ENCODE assay signal across 8 cellular contexts in the genomic region with DNA sequence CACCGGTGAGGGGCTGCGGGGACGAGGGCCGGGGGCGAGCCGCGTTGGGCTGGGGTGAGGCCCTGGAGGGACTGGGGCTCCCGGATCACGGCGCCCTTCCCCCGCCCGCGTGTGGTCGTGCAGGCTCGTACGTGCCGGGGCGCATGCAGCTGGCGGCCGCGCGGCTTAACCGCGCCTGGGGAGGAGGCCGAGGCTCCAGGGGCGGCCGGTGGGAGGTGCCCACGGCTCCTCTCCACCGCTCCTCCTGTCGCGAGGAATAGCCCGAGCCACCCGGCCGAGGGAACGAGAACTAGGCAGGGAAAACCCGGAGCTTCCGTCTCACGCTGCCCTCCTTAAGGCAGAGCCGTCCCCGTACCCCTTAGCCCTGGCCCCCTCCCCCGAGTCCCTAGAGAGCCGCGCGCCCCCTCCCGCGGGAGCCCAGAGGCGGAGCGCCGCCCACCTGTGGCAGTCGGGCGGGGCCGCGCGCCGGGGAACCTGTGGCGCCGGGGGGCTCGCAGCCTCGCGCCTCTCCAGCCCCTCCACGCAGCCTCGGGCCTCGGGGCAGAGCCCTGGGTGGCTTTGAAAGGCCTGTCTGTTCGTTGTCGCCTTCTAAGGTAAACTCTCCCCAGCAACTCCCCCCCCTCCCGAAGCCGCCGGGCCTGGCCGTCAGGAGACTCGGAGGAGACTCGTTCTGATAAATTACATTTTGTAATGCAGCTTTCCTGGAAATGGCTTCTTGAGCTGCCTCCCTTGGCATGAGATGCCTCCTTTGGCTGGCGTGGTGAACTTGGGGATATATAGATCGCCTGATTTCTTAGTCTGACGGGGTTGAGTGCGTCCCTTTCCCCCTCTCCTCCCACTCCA. TPM values are rescaled to one million over a fixed set of nuclear protein-coding genes. Genes with fewer than 3 reads are reported as not detected.
DNase-seq lines count a peak whose midpoint lies in the region; ATAC-seq and TF ChIP-seq lines count a peak whose summit lies in the region.

No MANE protein-coding gene starts in this region.

- peaks cover 15% of the 10 kb centered on the region for H3K4me1 Mint-ChIP-seq in CD4-positive, alpha-beta T cell (ENCODE audit: low read depth)
- peaks cover 20% of the 10 kb centered on the region for H3K4me1 Mint-ChIP-seq in activated naive CD8-positive, alpha-beta T cell treated with anti-CD3 and anti-CD28 coated beads, Interleukin-2, amount 50 U/mL, for 24 hours

- H3K36me3 Mint-ChIP-seq in CD4-positive, alpha-beta T cell (ENCODE audit: low read depth) = no peaks in the 10 kb centered on the region
- H3K36me3 Mint-ChIP-seq in activated naive CD8-positive, alpha-beta T cell treated with anti-CD3 and anti-CD28 coated beads, Interleukin-2, amount 50 U/mL, for 24 hours (ENCODE audit: low read depth) = peaks cover 15% of the 10 kb centered on the region

- H3F3A ChIP-seq in PC-3 (ENCODE audit: low read length, unreplicated experiment) = no peaks in the 10 kb centered on the region

- POLR2A ChIA-PET in CD4-positive, alpha-beta T cell (lab: Charles Lee) = no interaction called here
- POLR2A ChIA-PET in PC-3 (lab: Charles Lee; ENCODE audit: unreplicated experiment) = interaction anchor here (0.6 to 0.7 kb wide), 2 partner anchors 34 to 1150 kb away, joined by 3 read pairs; no protein-coding TSS in a partner anchor

- no peaks in the 10 kb centered on the region for H3K9me3 ChIP-seq in CD4-positive, alpha-beta T cell (ENCODE audit: control insufficient read depth, low read length)
- H3K9me3 ChIP-seq in PC-3 (ENCODE audit: low read length) (no peaks in the 10 kb centered on the region), right atrium auricular region (no peaks in the 10 kb centered on the region)

- H3K36me3 ChIP-seq in PC-3 (ENCODE audit: low read depth, low read length) (no peaks in the 10 kb centered on the region), right atrium auricular region (no peaks in the 10 kb centered on the region)

- H2AFZ ChIP-seq in PC-3 (ENCODE audit: low read length) = peak overlapping the region; percentile 91

- no peak overlapping the region for H3K27ac ChIP-seq in CD4-positive, alpha-beta T cell (ENCODE audit: low read depth, low read length)
- H3K27ac ChIP-seq in PC-3 (ENCODE audit: low read length) = no peak overlapping the region
- H3K27ac ChIP-seq in right atrium auricular region = peak overlapping the region; percentile 91 to 95

- H3K4me3 ChIP-seq in PC-3 (ENCODE audit: low read length) (peak overlapping the region; percentile 72), right atrium auricular region (peak overlapping the region; percentile 67 to 88)

- ATAC-seq in CD4-positive, alpha-beta T cell (ENCODE audit: poor library complexity) = peak; percentile 55
- ATAC-seq in GM19023 (IDR thresholded peaks at IDR 0.05; ENCODE audit: unreplicated experiment) (peak; percentile 60), HG03159 (IDR thresholded peaks at IDR 0.05; ENCODE audit: unreplicated experiment) (peak; percentile 48), PC-3 (peak; percentile 58)
- peak; percentile 70 for ATAC-seq in activated naive CD8-positive, alpha-beta T cell treated with anti-CD3 and anti-CD28 coated beads, Interleukin-2, amount 50 U/mL, for 24 hours

- intact Hi-C loops in CD4-positive, alpha-beta T cell (cut with DNase I, micrococcal nuclease) = no loop called here
- intact Hi-C loops in PC-3 (cut with micrococcal nuclease) = loop anchor here (2.0 to 10.0 kb wide), 4 partner anchors 28 to 264 kb away; no protein-coding TSS in a partner anchor

- no peaks in the 10 kb centered on the region for H3K9me2 ChIP-seq in PC-3 (replicated peaks; ENCODE audit: low read length)

- TSS peak; percentile 49 for BruUV-seq in PC-3 (replicated peaks; lab: Mats Ljungman, UMichigan)

- peak in 2 of 10 experiments; percentile 1 to 3 for DNase-seq in CD4-positive, alpha-beta T cell
- DNase-seq in PC-3 (peak; percentile 61), right atrium auricular region (ENCODE audit: low spot score) (peak; percentile 68), retina (peak; percentile 79), GM19240 (ENCODE audit: insufficient read length, low spot score) (no peak)
- peak; percentile 87 for DNase-seq in activated naive CD8-positive, alpha-beta T cell treated with anti-CD3 and anti-CD28 coated beads, Interleukin-2, amount 50 U/mL, for 24 hours

- peak overlapping the region; percentile 89 for H3K4me3 Mint-ChIP-seq in CD4-positive, alpha-beta T cell
- peak overlapping the region; percentile 75 for H3K4me3 Mint-ChIP-seq in activated naive CD8-positive, alpha-beta T cell treated with anti-CD3 and anti-CD28 coated beads, Interleukin-2, amount 50 U/mL, for 24 hours

- H3K27me3 Mint-ChIP-seq in CD4-positive, alpha-beta T cell = peaks cover 69% of the 10 kb centered on the region
- H3K27me3 Mint-ChIP-seq in activated naive CD8-positive, alpha-beta T cell treated with anti-CD3 and anti-CD28 coated beads, Interleukin-2, amount 50 U/mL, for 24 hours = peaks cover 50% of the 10 kb centered on the region

- 0 out of 2 replicates have a peak, but pooled peaks cover 7% of the 10 kb centered on the region for H4K20me1 ChIP-seq in PC-3 (ENCODE audit: low read length)

- H3K79me2 ChIP-seq in PC-3 (ENCODE audit: low read length) = peaks cover 63% of the 10 kb centered on the region

- TF ChIP-seq CTCF in CD4-positive, alpha-beta T cell (IDR thresholded peaks at IDR 0.05) = no peak
- TF ChIP-seq CTCF in PC-3 (conservative IDR thresholded peaks at IDR 0.05; ENCODE audit: low read depth, low read length) = no peak
- TF ChIP-seq CTCF in right atrium auricular region (IDR thresholded peaks at IDR 0.05) = peak in 1 of 2 donors; percentile 10

- no peaks in the 10 kb centered on the region for H3K9me3 Mint-ChIP-seq in CD4-positive, alpha-beta T cell
- H3K9me3 Mint-ChIP-seq in activated naive CD8-positive, alpha-beta T cell treated with anti-CD3 and anti-CD28 coated beads, Interleukin-2, amount 50 U/mL, for 24 hours = no peaks in the 10 kb centered on the region

- peaks cover 40% of the 10 kb centered on the region for H3K27me3 ChIP-seq in CD4-positive, alpha-beta T cell (ENCODE audit: control insufficient read depth, insufficient read depth, low read length)
- no peaks in the 10 kb centered on the region for H3K27me3 ChIP-seq in PC-3 (ENCODE audit: low read length)
- no peaks in the 10 kb centered on the region for H3K27me3 ChIP-seq in right atrium auricular region

- peaks cover 15% of the 10 kb centered on the region; the same call in 1 of the 2 replicates for H3K4me1 ChIP-seq in PC-3 (ENCODE audit: insufficient read depth, low read length)
- peaks cover 0 to 20% of the 10 kb centered on the region in 2 donors for H3K4me1 ChIP-seq in right atrium auricular region

- peak overlapping the region; percentile 89 for H3K4me2 ChIP-seq in PC-3 (ENCODE audit: low read length)

- CTCF ChIA-PET in CD4-positive, alpha-beta T cell (lab: Charles Lee) = no interaction called here
- CTCF ChIA-PET in PC-3 (lab: Charles Lee) = interaction anchor here (0.6 to 0.7 kb wide), 2 partner anchors 61 to 82 kb away, joined by 3 to 4 read pairs; no protein-coding TSS in a partner anchor

- no peak overlapping the region for H3K27ac Mint-ChIP-seq in CD4-positive, alpha-beta T cell
- peak overlapping the region; percentile 85 for H3K27ac Mint-ChIP-seq in activated naive CD8-positive, alpha-beta T cell treated with anti-CD3 and anti-CD28 coated beads, Interleukin-2, amount 50 U/mL, for 24 hours

- peak overlapping the region; percentile 66 for H3K9ac ChIP-seq in PC-3 (ENCODE audit: low read length)

RNA-seq across cellular contexts. Expression of gene AK4, which starts 0.8 kb away (rescaled TPM):
- total RNA-seq in CD4-positive, alpha-beta T cell = under 1 TPM; 0.08 to 0.14 TPM
- total RNA-seq in PC-3 (2014; rRNA removed) = 70.4 and 98.9 TPM in 2 replicates
- 10 to 100 TPM; 59.7 to 80.9 TPM for total RNA-seq in right atrium auricular region

Comparison
In these comparisons a context has a peak if more than half of its experiments do, and no peak if none do; other contexts are left out.
1. H3K27ac ChIP-seq: peak in right atrium auricular region (2 of 2); none in CD4-positive, alpha-beta T cell (single experiment) and PC-3 (single experiment).
2. RNA of gene AK4, which starts 0.8 kb away (total RNA-seq): 70.4 to 98.9 TPM in PC-3 and 59.7 to 80.9 TPM in right atrium auricular region; 0.08 to 0.14 TPM in CD4-positive, alpha-beta T cell; every median in the first group is over 10 times any median in the second.
3. Peak in every context shown above with its lines, with median percentiles within 50 percentile points of each other: ATAC-seq.